ENCODE assay signal across 8 cellular contexts in genomic region chr20:33401042-33401921, GRCh38. TPM values are rescaled to one million over a fixed set of nuclear protein-coding genes. Genes with fewer than 3 reads are reported as not detected.
A peak's percentile ranks its signal among the peaks of the same experiment; 100 is the strongest.
DNase-seq lines count a peak whose midpoint lies in the region; ATAC-seq, FAIRE-seq and TF ChIP-seq lines count a peak whose summit lies in the region.

TSS of gene CDK5RAP1 (minus strand) at chr20:33401519. CDS start at chr20:33397064, 4,455 bp downstream.

- H3K27me3 Mint-ChIP-seq in central memory CD8-positive, alpha-beta T cell, result no peaks in the 10 kb centered on the region

- H3K27me3 ChIP-seq in A673 (replicated peaks; ENCODE audit: insufficient read depth, low read depth, low read length, poor library complexity) (no peaks in the 10 kb centered on the region), keratinocyte (ENCODE audit: control insufficient read depth, extremely low read depth, insufficient read depth, low read length) (no peaks in the 10 kb centered on the region)

- H3K27ac ChIP-seq in A673 (ENCODE audit: low read depth, low read length, poor library complexity, severe bottlenecking) (peak within 1 kb of the TSS; percentile 62), keratinocyte (ENCODE audit: control insufficient read depth, insufficient read depth, low read length) (peak within 1 kb of the TSS; percentile 64)

- H3K9ac ChIP-seq in keratinocyte (ENCODE audit: control insufficient read depth, extremely low read depth, insufficient read depth, low read length), result peak within 1 kb of the TSS; percentile 92

- peak within 1 kb of the TSS; percentile 82 for H3K4me2 ChIP-seq in keratinocyte (ENCODE audit: control insufficient read depth, extremely low read depth, insufficient read depth, low read depth, low read length)

- H3K36me3 Mint-ChIP-seq in central memory CD8-positive, alpha-beta T cell (ENCODE audit: insufficient read depth), result peaks cover 11% of the 10 kb centered on the region

- H2AFZ ChIP-seq in keratinocyte (ENCODE audit: control insufficient read depth, low read length), result peak within 1 kb of the TSS; percentile 96

- H3K9me3 ChIP-seq in A673 (ENCODE audit: low read depth, low read length, poor library complexity, severe bottlenecking) (no peaks in the 10 kb centered on the region), keratinocyte (ENCODE audit: control insufficient read depth, low read depth, low read length) (no peaks in the 10 kb centered on the region)

- H3K4me3 Mint-ChIP-seq in central memory CD8-positive, alpha-beta T cell, result peak within 1 kb of the TSS; percentile 99

- H3K4me3 ChIP-seq in A673 (ENCODE audit: low read depth, low read length, poor library complexity, severe bottlenecking), result peak within 1 kb of the TSS; percentile 71
- peak within 1 kb of the TSS; percentile 87 to 100 (median 98) for H3K4me3 ChIP-seq in keratinocyte (ENCODE audit: control insufficient read depth in 2 of 3, extremely low read depth in 1 of 3, insufficient read depth in 2 of 3, low read depth in 1 of 3, low read length in 3 of 3)

- H3K4me1 Mint-ChIP-seq in central memory CD8-positive, alpha-beta T cell, result peaks cover 55% of the 10 kb centered on the region

- POLR2A ChIA-PET in A673 (lab: Charles Lee; ENCODE audit: low non-redundant PET), result interaction anchor here (0.6 kb wide), 1 partner anchor 13 kb away, joined by 9 read pairs; no protein-coding TSS in a partner anchor

- intact Hi-C loops in A673 (cut with micrococcal nuclease; ENCODE audit: unreplicated experiment), result no loop called here

- ATAC-seq in GM18868 (IDR thresholded peaks at IDR 0.05; ENCODE audit: unreplicated experiment) (peak; percentile 92), HG03280 (IDR thresholded peaks at IDR 0.05; ENCODE audit: unreplicated experiment) (peak; percentile 84)
- ATAC-seq in activated CD4-positive, CD25-positive, alpha-beta regulatory T cell treated with anti-CD3 and anti-CD28 coated beads, Interleukin-2, amount 50 U/mL, for 24 hours, result peak; percentile 98 to 99
- ATAC-seq in central memory CD8-positive, alpha-beta T cell (replicated peaks; ENCODE audit: extremely low read depth, poor library complexity, severe bottlenecking), result peak; percentile 97

- H3K9me3 Mint-ChIP-seq in central memory CD8-positive, alpha-beta T cell, result no peaks in the 10 kb centered on the region

- dilution Hi-C loops in keratinocyte (cut with MboI; ENCODE audit: extremely low pct_ligation_motif_present, low sequenced_read_pairs), result no loop called here

- H3K4me1 ChIP-seq in A673 (ENCODE audit: insufficient read depth, low read length, poor library complexity, severe bottlenecking) (peaks cover 7% of the 10 kb centered on the region), keratinocyte (ENCODE audit: control insufficient read depth, extremely low read depth, insufficient read depth, low read length) (peaks cover 28% of the 10 kb centered on the region)

- H3K27ac Mint-ChIP-seq in central memory CD8-positive, alpha-beta T cell (ENCODE audit: low read depth), result peak within 1 kb of the TSS; percentile 90

- no peaks in the 10 kb centered on the region for H4K20me1 ChIP-seq in keratinocyte (ENCODE audit: control insufficient read depth, extremely low read depth, insufficient read depth, low read length)

- H3K36me3 ChIP-seq in A673 (ENCODE audit: insufficient read depth, low read length, poor library complexity, severe bottlenecking) (peaks cover 6% of the 10 kb centered on the region), keratinocyte (ENCODE audit: control insufficient read depth in 2 of 2, extremely low read depth in 1 of 2, insufficient read depth in 2 of 2, low read length in 2 of 2) (no peaks in the 10 kb centered on the region)

- H3K79me2 ChIP-seq in keratinocyte (ENCODE audit: control insufficient read depth, insufficient read depth, low read length), result peaks cover 56% of the 10 kb centered on the region

- CTCF ChIA-PET in A673 (lab: Charles Lee), result no interaction called here

- TF ChIP-seq CTCF in A673 (conservative IDR thresholded peaks at IDR 0.05; ENCODE audit: low read depth, low read length) (no peak), keratinocyte (optimal IDR thresholded peaks at IDR 0.05 in 1 of 3, IDR thresholded peaks at IDR 0.05 in 1 of 3, conservative IDR thresholded peaks at IDR 0.05 in 1 of 3; ENCODE audit: extremely low read depth in 1 of 3, insufficient read depth in 2 of 3, low read length in 3 of 3) (peak in 1 of 3 experiments; percentile 14)

- DNase-seq in A673 (ENCODE audit: low spot score) (peak; percentile 96), NCI-H446 (lab: John Stamatoyannopoulos, UW) (peak; percentile 79 to 93), keratinocyte (ENCODE audit: low read depth, low spot score) (no peak)
- DNase-seq in central memory CD8-positive, alpha-beta T cell (ENCODE audit: low spot score in 2 of 2), result peak; percentile 75 to 76
- peak; percentile 81 for DNase-seq in stimulated activated CD4-positive, alpha-beta T cell treated with anti-CD3 and anti-CD28 coated beads, Interleukin-12 subunit alpha, Interleukin-12 subunit beta, amount 100 ng/mL, for 4 hours

- H3K9me1 ChIP-seq in keratinocyte (ENCODE audit: control insufficient read depth, extremely low read depth, insufficient read depth, low read length), result no peaks in the 10 kb centered on the region

- BruUV-seq in A673 (replicated peaks; lab: Mats Ljungman, UMichigan), result TSS peak; percentile 49

- peak; percentile 32 for FAIRE-seq in keratinocyte (lab: Jason Lieb, UNC)

RNA-seq across cellular contexts. Expression of gene CDK5RAP1, which starts in this region (rescaled TPM):
- 52.7 and 62.1 TPM in 2 replicates for total RNA-seq in A673 (2021)
- 25.2 to 40.2 TPM (median 34.0 TPM) in 3 replicates for polyA plus RNA-seq in keratinocyte
- 13.8 TPM for polyA plus RNA-seq in keratinocyte (2011; ENCODE audit: low read depth)
- polyA plus RNA-seq in keratinocyte (2011; cell fraction: cytosol; rRNA removed), result 21.6 and 22.2 TPM in 2 replicates
- polyA plus RNA-seq in keratinocyte (2011; cell fraction: nucleus; rRNA removed), result 62.7 and 75.3 TPM in 2 replicates
- polyA plus RNA-seq in keratinocyte (2012; ENCODE audit: low replicate concordance), result 26.0 and 26.6 TPM in 2 replicates
- polyA minus RNA-seq in keratinocyte, result 20.1 to 36.4 TPM (median 35.7 TPM) in 3 replicates
- polyA minus RNA-seq in keratinocyte (2011; cell fraction: cytosol; rRNA and poly(A)+ RNA removed), result 18.6 TPM
- 20.4 and 27.7 TPM in 2 replicates for polyA minus RNA-seq in keratinocyte (2011; cell fraction: nucleus; rRNA and poly(A)+ RNA removed)
